In genomic region chr5:117738571-117738970, GRCh38 we compare ENCODE assay signal across 24 cellular contexts.
"Had no signal": no experiment of that assay in that cellular context is flagged by ENCODE, and none has a peak within 500 bp of the region (broad histone marks: within the 10 kb centered on the region; RNA-seq: fewer than 3 reads in every experiment).

No MANE protein-coding gene starts in this region.

- DNase-seq: activated B cell treated with CpG ODN at 0.5 μM for 24 hours; activated CD4-positive, alpha-beta T cell treated with anti-CD3 and anti-CD28 coated beads for 48 hours; activated CD4-positive, alpha-beta T cell treated with anti-CD3 and anti-CD28 coated beads, Interleukin-2, amount 50 U/mL, for 1 hour; activated CD4-positive, alpha-beta T cell treated with anti-CD3 and anti-CD28 coated beads, Interleukin-2, amount 50 U/mL, for 48 hours; activated CD8-positive, alpha-beta memory T cell treated with anti-CD3 and anti-CD28 coated beads for 24 hours; activated CD8-positive, alpha-beta T cell treated with anti-CD3 and anti-CD28 coated beads for 36 hours; activated effector memory CD4-positive, alpha-beta T cell treated with Interleukin-2 at 50 U/mL for 16 hours; activated gamma-delta T cell treated with Interleukin-2 at 50 U/mL for 16 hours; activated naive CD4-positive, alpha-beta T cell treated with anti-CD3 and anti-CD28 coated beads, Interleukin-2, amount 50 U/mL, for 16 hours; activated naive CD4-positive, alpha-beta T cell treated with Interleukin-2 at 50 U/mL for 16 hours; activated T-cell treated with anti-CD3 and anti-CD28 coated beads, Interleukin-2, amount 50 U/mL, for 4 hours; amygdala; aorta; body of pancreas; caudate nucleus; cerebellar nuclear complex; colonic mucosa; effector CD8-positive, alpha-beta T cell; esophagus squamous epithelium; foreskin melanocyte; heart right ventricle; T-helper 17 cell; T1000; WERI-Rb-1 had no signal
